In the genomic region with DNA sequence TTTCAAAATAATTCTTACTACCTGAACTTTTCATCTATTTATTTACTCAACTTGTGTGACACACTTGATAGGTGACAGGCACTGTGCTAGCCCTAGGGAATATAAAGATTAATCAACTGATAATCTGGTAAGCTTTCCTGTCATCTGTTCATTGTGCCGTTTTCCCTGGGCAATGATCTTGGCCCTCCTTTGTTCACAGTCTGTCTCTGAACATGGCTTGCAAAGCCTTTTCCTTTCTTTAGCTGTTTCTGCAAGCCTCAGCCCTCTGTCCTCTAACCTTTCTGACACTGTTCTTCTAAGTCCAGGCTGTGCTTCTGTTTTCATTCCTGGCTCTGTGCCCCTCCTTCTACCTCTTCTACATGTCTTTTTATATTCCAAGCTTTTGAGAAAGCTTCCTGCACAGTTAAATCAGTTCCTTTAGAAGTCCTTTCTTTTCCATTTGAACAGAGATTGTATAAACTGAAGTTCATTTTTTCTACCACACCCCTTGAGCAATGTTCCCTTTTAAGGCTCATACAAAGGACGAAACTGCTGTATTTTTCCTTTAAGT, we compare ENCODE assay signal across 14 cellular contexts.
DNase-seq lines count a peak whose midpoint lies in the region; ATAC-seq and TF ChIP-seq lines count a peak whose summit lies in the region.
"Had no signal": no experiment of that assay in that cellular context is flagged by ENCODE, and none has a peak within 500 bp of the region (broad histone marks: within the 10 kb centered on the region; RNA-seq: fewer than 3 reads in every experiment).

No MANE protein-coding gene starts in this region.

- H3K79me1 ChIP-seq in H9 (ENCODE audit: insufficient read depth, low read depth, low read length, poor library complexity, severe bottlenecking) = no peaks in the 10 kb centered on the region

- H2BK5ac ChIP-seq in H9 (ENCODE audit: insufficient read length, low read length) = no peak overlapping the region

- no peak overlapping the region for H3K23ac ChIP-seq in H9 (ENCODE audit: insufficient read length, low read depth, low read length)

- H2BK20ac ChIP-seq in H9 (ENCODE audit: low read depth, low read length, poor library complexity, severe bottlenecking) = no peak overlapping the region

- no peak overlapping the region for H3K4me3 ChIP-seq in SJCRH30
- H3K4me3 ChIP-seq in fibroblast of the aortic adventitia (ENCODE audit: low read depth, low read length) = no peak overlapping the region
- no peak overlapping the region for H3K4me3 ChIP-seq in neural progenitor cell
- no peak overlapping the region for H3K4me3 ChIP-seq in uterus

- H2AK5ac ChIP-seq in H9 (ENCODE audit: insufficient read length, low read length) = no peak overlapping the region

- no peak overlapping the region for H3K9ac ChIP-seq in H9 (ENCODE audit: extremely low read depth, insufficient read length, low read length)
- H3K9ac ChIP-seq in neural progenitor cell = no peak overlapping the region

- H3K36me3 ChIP-seq in SJCRH30 (no peaks in the 10 kb centered on the region), neural progenitor cell (no peaks in the 10 kb centered on the region), uterus (no peaks in the 10 kb centered on the region)

- no peak overlapping the region for H3K27ac ChIP-seq in H9 (ENCODE audit: insufficient read length, low read depth, low read length)
- no peak overlapping the region; the same call in 1 of the 2 replicates for H3K27ac ChIP-seq in SJCRH30
- no peak overlapping the region for H3K27ac ChIP-seq in neural progenitor cell
- peak overlapping the region in 1 of 2 donors; percentile 3 for H3K27ac ChIP-seq in uterus

- H3K4ac ChIP-seq in H9 (ENCODE audit: low read depth, low read length) = no peak overlapping the region

- no peak overlapping the region for H4K91ac ChIP-seq in H9 (ENCODE audit: insufficient read length, low read depth, low read length)

- H3K14ac ChIP-seq in H9 (ENCODE audit: insufficient read depth, low read length) = no peak overlapping the region

- ATAC-seq in GM21360 (IDR thresholded peaks at IDR 0.05; ENCODE audit: unreplicated experiment) = no peak
- ATAC-seq: HCT116 had no signal

- no peak overlapping the region for H3K4me2 ChIP-seq in H9 (ENCODE audit: insufficient read depth, insufficient read length, low read length)
- no peak overlapping the region for H3K4me2 ChIP-seq in neural progenitor cell

- H3K79me2 ChIP-seq in H9 (ENCODE audit: insufficient read depth, low read length) (no peaks in the 10 kb centered on the region), neural progenitor cell (ENCODE audit: low read depth) (no peaks in the 10 kb centered on the region)

- WGBS in H9 (ENCODE audit: extremely low coverage, insufficient read length, low lambda C conversion rate) = no CpG with 5 or more reads among the region's 2 CpGs

- no peak overlapping the region for H4K8ac ChIP-seq in H9 (replicated peaks; ENCODE audit: insufficient read length, low read depth, low read length)

- no peak overlapping the region for H2BK15ac ChIP-seq in H9 (ENCODE audit: low read depth, low read length)

- H3F3A ChIP-seq in neural progenitor cell (ENCODE audit: low read depth) = peaks cover 5% of the 10 kb centered on the region

- no peak overlapping the region for H2BK12ac ChIP-seq in H9 (ENCODE audit: insufficient read length, low read depth, low read length)

- H3K27me3 ChIP-seq in H9 (ENCODE audit: insufficient read depth, low read length) (no peaks in the 10 kb centered on the region), SJCRH30 (no peaks in the 10 kb centered on the region), neural progenitor cell (no peaks in the 10 kb centered on the region), uterus (no peaks in the 10 kb centered on the region)

- H4K5ac ChIP-seq in H9 (ENCODE audit: insufficient read length, low read depth, low read length) = no peak overlapping the region

- TF ChIP-seq CTCF in H9 (conservative IDR thresholded peaks at IDR 0.05) (no peak), fibroblast of the aortic adventitia (IDR thresholded peaks at IDR 0.05; ENCODE audit: insufficient read depth, low read length) (no peak), neural progenitor cell (IDR thresholded peaks at IDR 0.05) (no peak), uterus (IDR thresholded peaks at IDR 0.05) (no peak)

- no peak overlapping the region for H3K18ac ChIP-seq in H9 (ENCODE audit: insufficient read length, low read depth, low read length)

- H3K4me3 Mint-ChIP-seq in H9 (no peak overlapping the region), neural progenitor cell (peak overlapping the region; percentile 16)
- H3K4me3 Mint-ChIP-seq: activated CD4-positive, alpha-beta T cell treated with anti-CD3 and anti-CD28 coated beads, Interleukin-2, amount 10 ng/mL, durations not matched to agents 24 days and 14 days; naive B cell had no signal

- H3K9me3 Mint-ChIP-seq in H9 (no peaks in the 10 kb centered on the region), neural progenitor cell (peaks cover 13% of the 10 kb centered on the region)

- TF ChIP-seq POLR2A in uterus (IDR thresholded peaks at IDR 0.05) = no peak

- no peaks in the 10 kb centered on the region for H3K23me2 ChIP-seq in H9 (ENCODE audit: insufficient read length, low read depth, low read length, poor library complexity, severe bottlenecking)

- intact Hi-C loops in uterus (cut with DNase I; ENCODE audit: low total_unique reads) = no loop called here

- no peak overlapping the region for H3K56ac ChIP-seq in H9 (ENCODE audit: insufficient read length, low read depth, low read length)

- DNase-seq in H9 = no peak
- peak; percentile 18 to 53 for DNase-seq in SJCRH30
- peak; percentile 67 for DNase-seq in fibroblast of the aortic adventitia (ENCODE audit: low read depth)
- DNase-seq in neural progenitor cell (ENCODE audit: low spot score) = no peak
- no peak for DNase-seq in uterus
- DNase-seq in NOMO-1 (lab: John Stamatoyannopoulos, UW; ENCODE audit: unreplicated experiment in 2 of 2) = no peak
- DNase-seq in NCI-H345 treated with DMSO at 0.1 percent for 48 hours (lab: John Stamatoyannopoulos, UW; ENCODE audit: unreplicated experiment) = no peak
- DNase-seq: activated CD4-positive, alpha-beta T cell treated with anti-CD3 and anti-CD28 coated beads, Interleukin-2, amount 10 ng/mL, durations not matched to agents 24 days and 14 days; activated naive CD4-positive, alpha-beta T cell; KG1; naive B cell; NCI-H345 had no signal

- H2BK120ac ChIP-seq in H9 (ENCODE audit: low read depth, low read length, poor library complexity, severe bottlenecking) = no peak overlapping the region

- H3K4me1 Mint-ChIP-seq in H9 (peaks cover 13 to 21% of the 10 kb centered on the region in 2 experiments), neural progenitor cell (peaks cover 54% of the 10 kb centered on the region)
- H3K4me1 Mint-ChIP-seq: activated CD4-positive, alpha-beta T cell treated with anti-CD3 and anti-CD28 coated beads, Interleukin-2, amount 10 ng/mL, durations not matched to agents 24 days and 14 days had no signal

- H3K27ac Mint-ChIP-seq in H9 = peak overlapping the region; percentile 2 to 54 (median 11); a peak in 4 of 7 replicates
- peak overlapping the region; percentile 96 for H3K27ac Mint-ChIP-seq in neural progenitor cell
- H3K27ac Mint-ChIP-seq: activated CD4-positive, alpha-beta T cell treated with anti-CD3 and anti-CD28 coated beads, Interleukin-2, amount 10 ng/mL, durations not matched to agents 24 days and 14 days; naive B cell had no signal

- H3T11ph ChIP-seq in H9 (ENCODE audit: low read length) = no peak overlapping the region

- H3K9me3 ChIP-seq in H9 (ENCODE audit: control insufficient read depth, low read depth, low read length) (no peaks in the 10 kb centered on the region), SJCRH30 (replicated peaks) (no peaks in the 10 kb centered on the region), neural progenitor cell (ENCODE audit: low read depth) (no peaks in the 10 kb centered on the region), uterus (no peaks in the 10 kb centered on the region)

- no peaks in the 10 kb centered on the region for H4K20me1 ChIP-seq in H9 (ENCODE audit: control insufficient read depth, insufficient read depth, insufficient read length)
- H4K20me1 ChIP-seq in neural progenitor cell (ENCODE audit: low read depth) = no peaks in the 10 kb centered on the region

- H2AFZ ChIP-seq in H9 (ENCODE audit: low read length) (no peak overlapping the region), neural progenitor cell (replicated peaks) (no peak overlapping the region)

- H3K36me3 Mint-ChIP-seq in H9 (ENCODE audit: insufficient read depth in 1 of 3, low read depth in 3 of 3) = no peaks in the 10 kb centered on the region
- peaks cover 6% of the 10 kb centered on the region for H3K36me3 Mint-ChIP-seq in neural progenitor cell
- H3K36me3 Mint-ChIP-seq: naive B cell had no signal

- no peaks in the 10 kb centered on the region for H3K4me1 ChIP-seq in H9 (ENCODE audit: insufficient read depth, low read length)
- peaks cover 17% of the 10 kb centered on the region for H3K4me1 ChIP-seq in SJCRH30
- H3K4me1 ChIP-seq in neural progenitor cell = peaks cover 16% of the 10 kb centered on the region
- H3K4me1 ChIP-seq in uterus = no peaks in the 10 kb centered on the region

- H3K27me3 Mint-ChIP-seq in H9 (ENCODE audit: low read depth) (no peaks in the 10 kb centered on the region), neural progenitor cell (ENCODE audit: insufficient read depth, low read depth) (peaks cover 3% of the 10 kb centered on the region)
- H3K27me3 Mint-ChIP-seq: activated CD4-positive, alpha-beta T cell treated with anti-CD3 and anti-CD28 coated beads, Interleukin-2, amount 10 ng/mL, durations not matched to agents 24 days and 14 days had no signal

Comparison
In these comparisons a context has a peak if more than half of its experiments do, and no peak if none do; other contexts are left out.
1. DNase-seq: peak in SJCRH30 (2 of 2) and fibroblast of the aortic adventitia (single experiment); none in H9 (single experiment), neural progenitor cell (single experiment), uterus (0 of 2), NOMO-1 (0 of 2) and NCI-H345 treated with DMSO at 0.1 percent for 48 hours (single experiment).